8 cellular contexts compared by ENCODE assay signal in genomic region chr10:13706604-13707003, GRCh38.
DNase-seq lines count a peak whose midpoint lies in the region; ATAC-seq, FAIRE-seq and TF ChIP-seq lines count a peak whose summit lies in the region.

No MANE protein-coding gene starts in this region.

- intact Hi-C loops in activated CD4-positive, alpha-beta T cell treated with anti-CD3 and anti-CD28 coated beads, Interleukin-2, amount 10 ng/mL, durations not matched to agents 24 days and 14 days (cut with micrococcal nuclease): no loop called here

- H3K27ac Mint-ChIP-seq in activated CD4-positive, alpha-beta T cell treated with anti-CD3 and anti-CD28 coated beads, Interleukin-2, amount 10 ng/mL, durations not matched to agents 24 days and 14 days: no peak overlapping the region
- H3K27ac Mint-ChIP-seq in effector memory CD8-positive, alpha-beta T cell: peak overlapping the region in 1 of 2 donors; percentile 44

- peak overlapping the region; percentile 53 for H3K4me3 ChIP-seq in bronchial epithelial cell (ENCODE audit: low read depth, low read length)
- peak overlapping the region; percentile 62 to 86 (median 79) for H3K4me3 ChIP-seq in liver (ENCODE audit: low read depth in 1 of 3, low read length in 3 of 3)
- H3K4me3 ChIP-seq in thymus (ENCODE audit: low read length): peak overlapping the region; percentile 48

- no peak for ATAC-seq in effector memory CD8-positive, alpha-beta T cell (replicated peaks)

- H3K9me3 ChIP-seq in liver (ENCODE audit: control insufficient read depth in 4 of 4, low read length in 3 of 4) (no peaks in the 10 kb centered on the region), thymus (ENCODE audit: control insufficient read depth) (no peaks in the 10 kb centered on the region)

- H3K36me3 ChIP-seq in bronchial epithelial cell (ENCODE audit: control insufficient read depth, insufficient read depth, low read length): no peaks in the 10 kb centered on the region
- no peaks in the 10 kb centered on the region for H3K36me3 ChIP-seq in liver (ENCODE audit: control insufficient read depth in 4 of 4, insufficient read depth in 3 of 4, low read depth in 1 of 4, low read length in 3 of 4)
- H3K36me3 ChIP-seq in thymus (ENCODE audit: control insufficient read depth, insufficient read depth): no peaks in the 10 kb centered on the region

- H3K27me3 Mint-ChIP-seq in activated CD4-positive, alpha-beta T cell treated with anti-CD3 and anti-CD28 coated beads, Interleukin-2, amount 10 ng/mL, durations not matched to agents 24 days and 14 days: peaks cover 35% of the 10 kb centered on the region
- peaks cover 45 to 100% of the 10 kb centered on the region in 2 donors for H3K27me3 Mint-ChIP-seq in effector memory CD8-positive, alpha-beta T cell

- peak overlapping the region in 1 of 2 donors; percentile 63 for H3K9ac ChIP-seq in liver (ENCODE audit: low read depth in 1 of 2, low read length in 2 of 2)

- peak overlapping the region; percentile 58 to 76 for H3K27ac ChIP-seq in liver (ENCODE audit: low read depth in 1 of 2, low read length in 2 of 2)
- no peak overlapping the region for H3K27ac ChIP-seq in thymus (ENCODE audit: low read depth)

- H3K4me3 Mint-ChIP-seq in activated CD4-positive, alpha-beta T cell treated with anti-CD3 and anti-CD28 coated beads, Interleukin-2, amount 10 ng/mL, durations not matched to agents 24 days and 14 days: peak overlapping the region; percentile 78
- H3K4me3 Mint-ChIP-seq in effector memory CD8-positive, alpha-beta T cell: no peak overlapping the region

- no peak for FAIRE-seq in bronchial epithelial cell (lab: Jason Lieb, UNC)

- peaks cover 16% of the 10 kb centered on the region for H3K4me1 Mint-ChIP-seq in activated CD4-positive, alpha-beta T cell treated with anti-CD3 and anti-CD28 coated beads, Interleukin-2, amount 10 ng/mL, durations not matched to agents 24 days and 14 days
- H3K4me1 Mint-ChIP-seq in effector memory CD8-positive, alpha-beta T cell (ENCODE audit: low read depth in 2 of 2): peaks cover 9 to 11% of the 10 kb centered on the region in 2 donors

- no peak for TF ChIP-seq RAD21 in liver (IDR thresholded peaks at IDR 0.05)

- H3K9me3 Mint-ChIP-seq in activated CD4-positive, alpha-beta T cell treated with anti-CD3 and anti-CD28 coated beads, Interleukin-2, amount 10 ng/mL, durations not matched to agents 24 days and 14 days: no peaks in the 10 kb centered on the region
- H3K9me3 Mint-ChIP-seq in effector memory CD8-positive, alpha-beta T cell: no peaks in the 10 kb centered on the region

- TF ChIP-seq CTCF in bronchial epithelial cell (IDR thresholded peaks at IDR 0.05; ENCODE audit: insufficient read depth, low read length, severe bottlenecking) (no peak), liver (IDR thresholded peaks at IDR 0.05; ENCODE audit: low read depth, low read length, missing input control) (no peak)

- H3K4me1 ChIP-seq in liver (ENCODE audit: control insufficient read depth in 4 of 4, insufficient read depth in 4 of 4, low read length in 3 of 4) (peaks cover 3 to 65% (median 42%) of the 10 kb centered on the region in 4 donors), thymus (ENCODE audit: control insufficient read depth, insufficient read depth, low read length) (peaks cover 24% of the 10 kb centered on the region)

- no peak for DNase-seq in activated CD4-positive, alpha-beta T cell treated with anti-CD3 and anti-CD28 coated beads, Interleukin-2, amount 10 ng/mL, durations not matched to agents 24 days and 14 days
- no peak for DNase-seq in activated CD4-positive, alpha-beta T cell treated with anti-CD3 and anti-CD28 coated beads for 4 hours
- no peak for DNase-seq in bronchial epithelial cell (ENCODE audit: low read depth)
- DNase-seq in effector memory CD8-positive, alpha-beta T cell: no peak
- no peak for DNase-seq in stimulated activated CD8-positive, alpha-beta memory T cell treated with anti-CD3 and anti-CD28 coated beads, Interleukin-4, amount 100 ng/mL, for 48 hours
- DNase-seq in NCI-H187 (lab: John Stamatoyannopoulos, UW): no peak

- WGBS in liver: 22% methylated on average over 10 of the region's 10 CpGs
- 73% methylated on average over 10 of the region's 10 CpGs for WGBS in thymus

- no peaks in the 10 kb centered on the region for H3K27me3 ChIP-seq in bronchial epithelial cell (ENCODE audit: control insufficient read depth, insufficient read depth, low read length)
- no peaks in the 10 kb centered on the region for H3K27me3 ChIP-seq in liver (ENCODE audit: control insufficient read depth in 4 of 4, insufficient read depth in 4 of 4, low read length in 3 of 4)
- H3K27me3 ChIP-seq in thymus (ENCODE audit: control insufficient read depth, insufficient read depth): no peaks in the 10 kb centered on the region

- no peaks in the 10 kb centered on the region for H3K36me3 Mint-ChIP-seq in activated CD4-positive, alpha-beta T cell treated with anti-CD3 and anti-CD28 coated beads, Interleukin-2, amount 10 ng/mL, durations not matched to agents 24 days and 14 days (ENCODE audit: low read depth)
- no peaks in the 10 kb centered on the region for H3K36me3 Mint-ChIP-seq in effector memory CD8-positive, alpha-beta T cell (ENCODE audit: insufficient read depth)

TF ChIP-seq in liver, 16 proteins besides CTCF, POLR2A, EP300 and RAD21:
- TF ChIP-seq EGR1 (IDR thresholded peaks at IDR 0.05; ENCODE audit: low read depth in 2 of 2) (no peak), REST (IDR thresholded peaks at IDR 0.05) (no peak), HNF4G (IDR thresholded peaks at IDR 0.05) (no peak), RXRA (IDR thresholded peaks at IDR 0.05) (no peak), GABPA (IDR thresholded peaks at IDR 0.05 in 1 of 2, conservative IDR thresholded peaks at IDR 0.05 in 1 of 2) (no peak), ZBTB33 (IDR thresholded peaks at IDR 0.05) (no peak), JUND (IDR thresholded peaks at IDR 0.05) (no peak)
